ENCODE assay signal across 10 cellular contexts in genomic region chr12:29672580-29672979, GRCh38.
"Had no signal": no experiment of that assay in that cellular context is flagged by ENCODE, and none has a peak within 500 bp of the region (broad histone marks: within the 10 kb centered on the region; RNA-seq: fewer than 3 reads in every experiment).

No MANE protein-coding gene starts in this region.

- H3K27ac ChIP-seq: ovary, right lobe of liver, skin epidermis had no signal

- H3K27me3 Mint-ChIP-seq: naive B cell had no signal

- H3K36me3 Mint-ChIP-seq: naive B cell had no signal

- H3K4me3 ChIP-seq: ovary, right lobe of liver, skin epidermis had no signal

- H3K27ac Mint-ChIP-seq: naive B cell had no signal

- ATAC-seq: esophagus mucosa, right lobe of liver had no signal

- H3K9me3 Mint-ChIP-seq: central memory CD8-positive, alpha-beta T cell had no signal

- H3K36me3 ChIP-seq: ovary, right lobe of liver had no signal

- H3K9me3 ChIP-seq: ovary, right lobe of liver had no signal

- H3K4me1 ChIP-seq: right lobe of liver had no signal

- H3K27me3 ChIP-seq: ovary, right lobe of liver had no signal

- H3K4me3 Mint-ChIP-seq: central memory CD8-positive, alpha-beta T cell; naive B cell had no signal

- H3K4me1 Mint-ChIP-seq: central memory CD8-positive, alpha-beta T cell; naive B cell had no signal

- DNase-seq: effector memory CD4-positive, alpha-beta T cell; islet precursor cell; naive B cell; ovary; right lobe of liver; stimulated activated naive CD4-positive, alpha-beta T cell treated with Interleukin-2 at 50 U/mL for 16 hours; trophoblast cell had no signal
